In genomic region chr1:154241703-154242352, GRCh38 we compare ENCODE assay signal across 1 cellular context.
TF ChIP-seq lines count a peak whose summit lies in the region.

No MANE protein-coding gene starts in this region.

TF ChIP-seq in HepG2, 621 proteins besides CTCF, POLR2A, EP300 and RAD21:
- no peak for TF ChIP-seq ZBTB43 (CRISPR knock-in tag; conservative IDR thresholded peaks at IDR 0.05)
- peak; percentile 53 for TF ChIP-seq RBM22 (optimal IDR thresholded peaks at IDR 0.05; ENCODE audit: low read length)
- TF ChIP-seq SOX5 (CRISPR knock-in tag; IDR thresholded peaks at IDR 0.05; ENCODE audit: borderline replicate concordance) = no peak
